In genomic region chr7:97971990-97972943, GRCh38 we compare ENCODE assay signal across 1 cellular context.
A peak's percentile ranks its signal among the peaks of the same experiment; 100 is the strongest.
TF ChIP-seq lines count a peak whose summit lies in the region.

No MANE protein-coding gene starts in this region.

TF ChIP-seq in K562, 482 proteins besides CTCF, POLR2A, EP300 and RAD21 (continued from another document):
- TF ChIP-seq ZHX1 (conservative IDR thresholded peaks at IDR 0.05; ENCODE audit: low read length), result 0 out of 2 replicates have a peak, but pooled peaks have one; percentile 82
- TF ChIP-seq ZNF239 (CRISPR knock-in tag; IDR thresholded peaks at IDR 0.05), result no peak
- peak; percentile 50; the same call in 1 of the 2 replicates for TF ChIP-seq ZBTB7A (IDR thresholded peaks at IDR 0.05; ENCODE audit: borderline replicate concordance, control insufficient read depth, low read depth, low read length)
- TF ChIP-seq ZNF140 (CRISPR knock-in tag; IDR thresholded peaks at IDR 0.05), result no peak
- TF ChIP-seq HNRNPLL (IDR thresholded peaks at IDR 0.05; ENCODE audit: low read depth, low read length, poor library complexity, severe bottlenecking), result no peak
- no peak for TF ChIP-seq ZBTB43 (CRISPR knock-in tag; IDR thresholded peaks at IDR 0.05)
- TF ChIP-seq GMEB1 (CRISPR knock-in tag; IDR thresholded peaks at IDR 0.05), result peak; percentile 41; the same call in 1 of the 2 replicates
- TF ChIP-seq ZNF609 (CRISPR knock-in tag; IDR thresholded peaks at IDR 0.05; ENCODE audit: borderline replicate concordance), result no peak
- TF ChIP-seq MAZ (CRISPR knock-in tag; conservative IDR thresholded peaks at IDR 0.05 in 1 of 2, IDR thresholded peaks at IDR 0.05 in 1 of 2), result peak; percentile 71 to 91
- TF ChIP-seq ZNF717 (CRISPR knock-in tag; IDR thresholded peaks at IDR 0.05), result no peak
- TF ChIP-seq ZFP36 (IDR thresholded peaks at IDR 0.05; ENCODE audit: low read depth, low read length, partially characterized antibody), result no peak
- 0 out of 2 replicates have a peak, but pooled peaks have one; percentile 11 for TF ChIP-seq ZNF212 (CRISPR knock-in tag; IDR thresholded peaks at IDR 0.05)
- no peak for TF ChIP-seq KAT2B (IDR thresholded peaks at IDR 0.05; ENCODE audit: low read depth, low read length)
- no peak for TF ChIP-seq MYNN (IDR thresholded peaks at IDR 0.05)
- no peak for TF ChIP-seq MYNN (CRISPR knock-in tag; IDR thresholded peaks at IDR 0.05)
- peak; percentile 97 for TF ChIP-seq DIDO1 (tag; IDR thresholded peaks at IDR 0.05; ENCODE audit: low read depth)
- no peak for TF ChIP-seq ZNF174 (CRISPR knock-in tag; IDR thresholded peaks at IDR 0.05)
- no peak for TF ChIP-seq SAFB (IDR thresholded peaks at IDR 0.05; ENCODE audit: borderline replicate concordance, low read depth, low read length)
- TF ChIP-seq POLR2G (IDR thresholded peaks at IDR 0.05; ENCODE audit: low read depth, low read length), result peak; percentile 97
- no peak for TF ChIP-seq ZNF444 (CRISPR knock-in tag; IDR thresholded peaks at IDR 0.05)
- no peak for TF ChIP-seq U2AF2 (optimal IDR thresholded peaks at IDR 0.05; ENCODE audit: low read depth, low read length)
- no peak for TF ChIP-seq ID3 (CRISPR knock-in tag; IDR thresholded peaks at IDR 0.05)
- TF ChIP-seq ID3 (tag; IDR thresholded peaks at IDR 0.05), result no peak
- peak; percentile 95 for TF ChIP-seq NR2C2 (CRISPR knock-in tag; IDR thresholded peaks at IDR 0.05)
- TF ChIP-seq NR2C2 (tag; IDR thresholded peaks at IDR 0.05), result peak; percentile 100
- peak; percentile 74; the same call in 1 of the 2 replicates for TF ChIP-seq JUN (IDR thresholded peaks at IDR 0.05; ENCODE audit: borderline replicate concordance, low read depth, low read length)
- TF ChIP-seq JUN (CRISPR knock-in tag; IDR thresholded peaks at IDR 0.05; ENCODE audit: borderline replicate concordance), result no peak
- no peak for TF ChIP-seq ZNF507 (tag; conservative IDR thresholded peaks at IDR 0.05)
- TF ChIP-seq MECOM (CRISPR knock-in tag; IDR thresholded peaks at IDR 0.05), result no peak
- no peak for TF ChIP-seq RHOXF2B (CRISPR knock-in tag; conservative IDR thresholded peaks at IDR 0.05)
- TF ChIP-seq ZNF318 (IDR thresholded peaks at IDR 0.05; ENCODE audit: borderline replicate concordance in 1 of 2, low read depth in 1 of 2), result no peak
- no peak for TF ChIP-seq ATF6 (CRISPR knock-in tag; IDR thresholded peaks at IDR 0.05)
- TF ChIP-seq TAF1 (IDR thresholded peaks at IDR 0.05; ENCODE audit: control insufficient read depth, extremely low read depth, insufficient read depth, low read length, severe bottlenecking), result peak; percentile 85
- peak; percentile 80 for TF ChIP-seq GATAD2B (IDR thresholded peaks at IDR 0.05; ENCODE audit: borderline replicate concordance)
- TF ChIP-seq ZNF436 (CRISPR knock-in tag; IDR thresholded peaks at IDR 0.05), result no peak
- peak; percentile 71 for TF ChIP-seq CC2D1A (IDR thresholded peaks at IDR 0.05)
